ENCODE assay signal across 22 cellular contexts in the genomic region with DNA sequence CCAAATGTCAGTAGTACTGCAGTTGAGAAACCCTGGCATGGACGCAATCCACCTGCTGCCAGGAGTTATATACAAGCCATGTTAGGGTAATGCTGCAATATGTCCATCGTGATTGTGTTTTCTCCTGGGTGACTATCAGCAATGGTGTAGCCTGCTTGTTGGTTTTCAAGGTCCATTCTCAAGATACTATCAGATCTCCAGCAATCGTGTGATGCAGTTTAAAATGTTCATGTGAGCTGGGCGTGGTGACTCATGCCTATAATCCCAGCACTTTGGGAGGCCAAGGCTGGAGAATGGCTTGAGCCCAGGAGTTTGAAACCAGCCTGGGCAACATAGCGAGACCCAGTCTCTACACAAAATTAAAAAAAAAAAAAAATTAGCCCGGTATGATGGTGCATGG. TPM values are rescaled to one million over a fixed set of nuclear protein-coding genes. Genes with fewer than 3 reads are reported as not detected.
A peak's percentile ranks its signal among the peaks of the same experiment; 100 is the strongest.
DNase-seq lines count a peak whose midpoint lies in the region; ATAC-seq and TF ChIP-seq lines count a peak whose summit lies in the region.
"Had no signal": no experiment of that assay in that cellular context is flagged by ENCODE, and none has a peak within 500 bp of the region (broad histone marks: within the 10 kb centered on the region; RNA-seq: fewer than 3 reads in every experiment).

No MANE protein-coding gene starts in this region.

- H3K9me3 ChIP-seq in right atrium auricular region (peaks cover 0 to 19% of the 10 kb centered on the region in 2 donors), body of pancreas (no peaks in the 10 kb centered on the region), osteoblast (ENCODE audit: low read depth, low read length) (no peaks in the 10 kb centered on the region)
- H3K9me3 ChIP-seq: right lobe of liver, transverse colon had no signal

- H3K4me1 ChIP-seq in right atrium auricular region (peaks cover 0 to 43% of the 10 kb centered on the region in 2 donors), body of pancreas (peaks cover 6% of the 10 kb centered on the region), osteoblast (ENCODE audit: insufficient read depth, low read length) (peaks cover 17% of the 10 kb centered on the region)
- H3K4me1 ChIP-seq: BE2C, right lobe of liver, SJCRH30 had no signal

- no peak for DNase-seq in Right ventricle myocardium superior
- DNase-seq in right atrium auricular region (ENCODE audit: low spot score): no peak
- no peak for DNase-seq in body of pancreas
- DNase-seq in osteoblast (ENCODE audit: insufficient read length, low spot score, missing footprints): peak; percentile 18
- DNase-seq in GM13977 (ENCODE audit: low spot score): no peak
- DNase-seq: 8988T; activated CD4-positive, alpha-beta T cell treated with anti-CD3 and anti-CD28 coated beads, Interleukin-2, amount 10 ng/mL, durations not matched to agents 7 days and 5 days; activated naive CD8-positive, alpha-beta T cell treated with anti-CD3 and anti-CD28 coated beads, Interleukin-2, amount 10 ng/mL, durations not matched to agents 7 days and 5 days; BE2C; Caco-2; MV-4-11; NCI-H187; NCI-H82; ovary; right lobe of liver; SJCRH30; T-helper 1 cell; transverse colon had no signal

- H3K4me2 ChIP-seq in osteoblast (ENCODE audit: insufficient read depth, low read length): no peak overlapping the region

- no peaks in the 10 kb centered on the region for H3K36me3 ChIP-seq in right atrium auricular region
- no peaks in the 10 kb centered on the region for H3K36me3 ChIP-seq in body of pancreas (replicated peaks in 1 of 2; ENCODE audit: insufficient read depth in 1 of 2, low read depth in 2 of 2)
- H3K36me3 ChIP-seq in osteoblast (ENCODE audit: insufficient read depth, low read length): no peaks in the 10 kb centered on the region
- H3K36me3 ChIP-seq: ovary, right lobe of liver, transverse colon had no signal

- 58 to 67% methylated on average over 6 of the region's 6 CpGs for WGBS in body of pancreas, 2 donors

- no peaks in the 10 kb centered on the region for H3K27me3 ChIP-seq in right atrium auricular region
- H3K27me3 ChIP-seq in body of pancreas: no peaks in the 10 kb centered on the region
- H3K27me3 ChIP-seq in osteoblast (ENCODE audit: insufficient read depth, low read length): no peaks in the 10 kb centered on the region
- H3K27me3 ChIP-seq: BE2C, ovary, right lobe of liver, SJCRH30, transverse colon had no signal

- H3K79me2 ChIP-seq in osteoblast (ENCODE audit: insufficient read depth, low read length): peaks cover 95% of the 10 kb centered on the region

- H2AFZ ChIP-seq in osteoblast (ENCODE audit: low read length): no peak overlapping the region

- in situ Hi-C loops in GM13977 (cut with MboI; ENCODE audit: low pct_unique_long_range_greater_than_20kb, low sequenced_read_pairs, unreplicated experiment): no loop called here

- intact Hi-C loops in Right ventricle myocardium superior (cut with DNase I): loop anchor here (10.0 kb wide), 1 partner anchor 69 kb away; no protein-coding TSS in a partner anchor
- intact Hi-C loops in body of pancreas (cut with DNase I): no loop called here

- no peak overlapping the region for H3K27ac ChIP-seq in right atrium auricular region
- H3K27ac ChIP-seq in body of pancreas: no peak overlapping the region
- no peak overlapping the region for H3K27ac ChIP-seq in osteoblast (ENCODE audit: low read depth, low read length)
- H3K27ac ChIP-seq: ovary, right lobe of liver, SJCRH30 had no signal

- H4K20me1 ChIP-seq in osteoblast (ENCODE audit: insufficient read depth, low read length): peaks cover 3% of the 10 kb centered on the region

- TF ChIP-seq POLR2A in body of pancreas (IDR thresholded peaks at IDR 0.05): no peak

- no peak overlapping the region for H3K4me3 ChIP-seq in right atrium auricular region
- no peak overlapping the region for H3K4me3 ChIP-seq in body of pancreas
- no peak overlapping the region for H3K4me3 ChIP-seq in osteoblast (ENCODE audit: insufficient read depth, low read length)
- H3K4me3 ChIP-seq: ovary, right lobe of liver, SJCRH30, transverse colon had no signal

- TF ChIP-seq CTCF in right atrium auricular region (IDR thresholded peaks at IDR 0.05) (no peak), body of pancreas (IDR thresholded peaks at IDR 0.05) (no peak), osteoblast (IDR thresholded peaks at IDR 0.05; ENCODE audit: extremely low read depth, low read depth, low read length) (no peak), GM13977 (IDR thresholded peaks at IDR 0.05; ENCODE audit: extremely low read depth, insufficient read depth, missing control alignments) (no peak)

- peak; percentile 10 for ATAC-seq in Right ventricle myocardium superior (ENCODE audit: poor library complexity)
- ATAC-seq in body of pancreas: peak; percentile 20
- no peak for ATAC-seq in GM19324 (IDR thresholded peaks at IDR 0.05; ENCODE audit: low FRiP score, unreplicated experiment)
- no peak for ATAC-seq in GM18498 (IDR thresholded peaks at IDR 0.05; ENCODE audit: unreplicated experiment)
- no peak for ATAC-seq in HG03520 (IDR thresholded peaks at IDR 0.05; ENCODE audit: unreplicated experiment)
- ATAC-seq: right lobe of liver; stimulated activated memory B cell treated with anti-CD40 and anti-IgM and Interleukin-4, amounts not matched to agents 10 μg/mL and 1 μg/mL and 100 μg/mL, for 72 hours had no signal

RNA-seq across cellular contexts. Expression of a gene that starts 24.0 kb away (rescaled TPM):
- total RNA-seq in Right ventricle myocardium superior (24.4 TPM), right atrium auricular region (10 to 100 TPM; 15.2 to 27.5 TPM), body of pancreas (10 to 100 TPM; 12.7 to 23.1 TPM), osteoblast (33.7 and 37.7 TPM in 2 replicates)

Comparison
In these comparisons a context has a peak if more than half of its experiments do, and no peak if none do; other contexts are left out.
1. ATAC-seq: peak in Right ventricle myocardium superior (single experiment) and body of pancreas (single experiment); none in GM19324 (single experiment), GM18498 (single experiment) and HG03520 (single experiment).